Comparison of ENCODE assay signal across 20 cellular contexts in the genomic region with DNA sequence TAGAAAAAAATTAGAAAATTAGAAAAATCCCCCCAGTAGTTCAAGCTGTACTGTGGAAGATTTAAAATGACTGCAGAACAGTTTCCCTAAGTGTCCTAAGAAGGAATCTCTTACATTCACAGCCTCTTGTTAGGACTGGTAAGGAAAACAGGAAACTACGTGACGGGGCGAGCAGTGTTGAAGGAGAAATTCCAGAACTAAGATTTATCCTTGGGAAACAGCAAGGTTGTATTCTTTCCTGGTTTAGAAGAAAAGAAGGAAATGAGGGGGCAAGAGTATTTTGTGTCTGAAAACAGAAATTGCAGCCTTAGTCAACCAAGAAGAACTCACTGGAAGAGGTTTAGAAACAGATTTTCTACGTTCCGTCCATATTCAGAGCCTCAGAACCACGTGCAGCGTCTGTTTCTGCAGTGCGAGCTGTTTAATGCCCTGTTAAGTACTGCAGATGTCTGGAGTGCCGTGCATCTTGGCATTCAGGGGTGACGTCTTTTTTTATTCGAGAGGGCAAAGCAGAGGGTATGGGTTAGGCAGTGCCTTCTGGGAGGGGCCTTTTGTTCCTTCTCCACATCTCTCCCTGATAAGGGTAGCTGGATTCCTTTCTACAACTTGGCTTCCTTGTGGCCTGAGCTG.
DNase-seq lines count a peak whose midpoint lies in the region; ATAC-seq, FAIRE-seq and TF ChIP-seq lines count a peak whose summit lies in the region.
"Had no signal": no experiment of that assay in that cellular context is flagged by ENCODE, and none has a peak within 500 bp of the region (broad histone marks: within the 10 kb centered on the region; RNA-seq: fewer than 3 reads in every experiment).

No MANE protein-coding gene starts in this region.

- WGBS in transverse colon (ENCODE audit: low coverage in 1 of 2), 2 donors = 82 to 85% methylated on average over 11 of the region's 11 CpGs

- DNase-seq in activated naive CD8-positive, alpha-beta T cell treated with anti-CD3 and anti-CD28 coated beads for 36 hours = no peak
- DNase-seq in activated naive CD8-positive, alpha-beta T cell treated with anti-CD3 and anti-CD28 coated beads, Interleukin-2, amount 50 U/mL, for 24 hours = no peak
- DNase-seq in left ventricle myocardium inferior (no peak), neural crest cell (ENCODE audit: low read depth, low spot score) (no peak), transverse colon (no peak), GM12891 (ENCODE audit: insufficient read length, low spot score) (no peak), GM10248 (ENCODE audit: extremely low spot score) (no peak)
- DNase-seq: colonic mucosa, erythroblast, IMR-90, mucosa of descending colon, NCI-H2081, NCI-H526 treated with DMSO at 0.1 percent for 48 hours, small intestine had no signal

- CTCF ChIA-PET in GM10248 (lab: Yijun Ruan, JAX) = interaction anchor here (5.1 kb wide), 1 partner anchor 9 kb away, joined by 21 read pairs; no protein-coding TSS in a partner anchor

- TF ChIP-seq POLR2A in transverse colon (IDR thresholded peaks at IDR 0.05) (no peak), GM12891 (IDR thresholded peaks at IDR 0.05; ENCODE audit: low read depth, low read length) (no peak)

- intact Hi-C loops in left ventricle myocardium inferior (cut with micrococcal nuclease) (no loop called here), transverse colon (cut with DNase I; ENCODE audit: low total_unique reads) (loop anchor here (10.0 kb wide), 1 partner anchor 524 kb away; no protein-coding TSS in a partner anchor)

- in situ Hi-C loops in transverse colon (cut with MboI; ENCODE audit: low pct_ligation_motif_present in 1 of 4, low pct_unique_long_range_greater_than_20kb in 1 of 4, low sequenced_read_pairs in 3 of 4) = loop anchor here in 3 of 4 donors (10.0 to 25.0 kb wide), 2 partner anchors 264 to 512 kb away; no protein-coding TSS in a partner anchor

- no peaks in the 10 kb centered on the region for H3K4me1 Mint-ChIP-seq in activated naive CD8-positive, alpha-beta T cell treated with anti-CD3 and anti-CD28 coated beads for 36 hours
- H3K4me1 Mint-ChIP-seq in activated naive CD8-positive, alpha-beta T cell treated with anti-CD3 and anti-CD28 coated beads, Interleukin-2, amount 50 U/mL, for 24 hours = no peaks in the 10 kb centered on the region
- peaks cover 17% of the 10 kb centered on the region for H3K4me1 Mint-ChIP-seq in neural crest cell
- no peaks in the 10 kb centered on the region for H3K4me1 Mint-ChIP-seq in stimulated activated memory B cell treated with anti-CD40 and anti-IgM and Interleukin-4, amounts not matched to agents 10 μg/mL and 1 μg/mL and 100 μg/mL, for 72 hours
- H3K4me1 Mint-ChIP-seq: GM23338 had no signal

- H3K4me1 ChIP-seq in left ventricle myocardium inferior (peaks cover 47% of the 10 kb centered on the region), transverse colon (peaks cover 0 to 6% (median 5%) of the 10 kb centered on the region in 4 donors)
- H3K4me1 ChIP-seq: colonic mucosa had no signal

- H3K4me3 Mint-ChIP-seq in activated naive CD8-positive, alpha-beta T cell treated with anti-CD3 and anti-CD28 coated beads for 36 hours = no peak overlapping the region
- no peak overlapping the region for H3K4me3 Mint-ChIP-seq in activated naive CD8-positive, alpha-beta T cell treated with anti-CD3 and anti-CD28 coated beads, Interleukin-2, amount 50 U/mL, for 24 hours
- no peak overlapping the region for H3K4me3 Mint-ChIP-seq in neural crest cell
- H3K4me3 Mint-ChIP-seq in stimulated activated memory B cell treated with anti-CD40 and anti-IgM and Interleukin-4, amounts not matched to agents 10 μg/mL and 1 μg/mL and 100 μg/mL, for 72 hours = no peak overlapping the region
- H3K4me3 Mint-ChIP-seq: GM23338 had no signal

- H3K27ac Mint-ChIP-seq in activated naive CD8-positive, alpha-beta T cell treated with anti-CD3 and anti-CD28 coated beads for 36 hours = peak overlapping the region; percentile 73
- no peak overlapping the region for H3K27ac Mint-ChIP-seq in activated naive CD8-positive, alpha-beta T cell treated with anti-CD3 and anti-CD28 coated beads, Interleukin-2, amount 50 U/mL, for 24 hours
- H3K27ac Mint-ChIP-seq in neural crest cell (ENCODE audit: unreplicated experiment) = peak overlapping the region; percentile 22
- no peak overlapping the region for H3K27ac Mint-ChIP-seq in stimulated activated memory B cell treated with anti-CD40 and anti-IgM and Interleukin-4, amounts not matched to agents 10 μg/mL and 1 μg/mL and 100 μg/mL, for 72 hours
- H3K27ac Mint-ChIP-seq: activated T-helper 2 cell treated with anti-CD3 and anti-CD28 coated beads, Interferon-gamma antibody, Interleukin-2, Interleukin-4, amounts not matched to agents 10 μg/mL and 5 μg/mL and 100 μg/mL, durations not matched to agents 14 hours and 24 hours and 36 hours had no signal

- H3K36me3 ChIP-seq in left ventricle myocardium inferior (peaks cover 38% of the 10 kb centered on the region), transverse colon (peaks cover 0 to 20% (median 8%) of the 10 kb centered on the region in 4 donors)

- POLR2A ChIA-PET in GM10248 (lab: Yijun Ruan, JAX) = no interaction called here

- H3K27me3 ChIP-seq in left ventricle myocardium inferior (ENCODE audit: low read depth) (no peaks in the 10 kb centered on the region), transverse colon (no peaks in the 10 kb centered on the region)
- H3K27me3 ChIP-seq: colonic mucosa had no signal

- TF ChIP-seq EP300 in transverse colon (IDR thresholded peaks at IDR 0.05; ENCODE audit: low read depth) = no peak

- H3K4me3 ChIP-seq in left ventricle myocardium inferior = no peak overlapping the region
- H3K4me3 ChIP-seq in transverse colon = no peak overlapping the region
- H3K4me3 ChIP-seq: colonic mucosa, GM23338, mucosa of descending colon had no signal

- H3K27ac ChIP-seq in left ventricle myocardium inferior (replicated peaks) (peak overlapping the region; percentile 75), transverse colon (peak overlapping the region; percentile 33 to 69 (median 58))
- H3K27ac ChIP-seq: colonic mucosa had no signal

- no peak for FAIRE-seq in GM12891 (lab: Jason Lieb, UNC)
- FAIRE-seq: islet of Langerhans, small intestine, urothelium cell line had no signal

- H3K36me3 Mint-ChIP-seq in activated naive CD8-positive, alpha-beta T cell treated with anti-CD3 and anti-CD28 coated beads for 36 hours = no peaks in the 10 kb centered on the region
- peaks cover 13% of the 10 kb centered on the region for H3K36me3 Mint-ChIP-seq in activated naive CD8-positive, alpha-beta T cell treated with anti-CD3 and anti-CD28 coated beads, Interleukin-2, amount 50 U/mL, for 24 hours (ENCODE audit: low read depth)
- H3K36me3 Mint-ChIP-seq in neural crest cell (ENCODE audit: low read depth) = peaks cover 12% of the 10 kb centered on the region
- peaks cover 46% of the 10 kb centered on the region for H3K36me3 Mint-ChIP-seq in stimulated activated memory B cell treated with anti-CD40 and anti-IgM and Interleukin-4, amounts not matched to agents 10 μg/mL and 1 μg/mL and 100 μg/mL, for 72 hours

- H3K27me3 Mint-ChIP-seq in activated naive CD8-positive, alpha-beta T cell treated with anti-CD3 and anti-CD28 coated beads for 36 hours = no peaks in the 10 kb centered on the region
- H3K27me3 Mint-ChIP-seq in activated naive CD8-positive, alpha-beta T cell treated with anti-CD3 and anti-CD28 coated beads, Interleukin-2, amount 50 U/mL, for 24 hours = no peaks in the 10 kb centered on the region
- no peaks in the 10 kb centered on the region for H3K27me3 Mint-ChIP-seq in neural crest cell (ENCODE audit: low read depth)
- no peaks in the 10 kb centered on the region for H3K27me3 Mint-ChIP-seq in stimulated activated memory B cell treated with anti-CD40 and anti-IgM and Interleukin-4, amounts not matched to agents 10 μg/mL and 1 μg/mL and 100 μg/mL, for 72 hours

- no peak for ATAC-seq in activated naive CD8-positive, alpha-beta T cell treated with anti-CD3 and anti-CD28 coated beads, Interleukin-2, amount 50 U/mL, for 24 hours
- no peak for ATAC-seq in stimulated activated memory B cell treated with anti-CD40 and anti-IgM and Interleukin-4, amounts not matched to agents 10 μg/mL and 1 μg/mL and 100 μg/mL, for 72 hours
- ATAC-seq: activated CD4-positive, CD25-positive, alpha-beta regulatory T cell treated with anti-CD3 and anti-CD28 coated beads, Interleukin-2, amount 50 U/mL, for 24 hours; mucosa of descending colon had no signal

- H3K9me3 Mint-ChIP-seq in activated naive CD8-positive, alpha-beta T cell treated with anti-CD3 and anti-CD28 coated beads for 36 hours = no peaks in the 10 kb centered on the region
- H3K9me3 Mint-ChIP-seq in activated naive CD8-positive, alpha-beta T cell treated with anti-CD3 and anti-CD28 coated beads, Interleukin-2, amount 50 U/mL, for 24 hours = no peaks in the 10 kb centered on the region
- H3K9me3 Mint-ChIP-seq in neural crest cell = no peaks in the 10 kb centered on the region
- H3K9me3 Mint-ChIP-seq in stimulated activated memory B cell treated with anti-CD40 and anti-IgM and Interleukin-4, amounts not matched to agents 10 μg/mL and 1 μg/mL and 100 μg/mL, for 72 hours = no peaks in the 10 kb centered on the region
- H3K9me3 Mint-ChIP-seq: activated T-helper 2 cell treated with anti-CD3 and anti-CD28 coated beads, Interferon-gamma antibody, Interleukin-2, Interleukin-4, amounts not matched to agents 10 μg/mL and 5 μg/mL and 100 μg/mL, durations not matched to agents 14 hours and 24 hours and 36 hours; GM23338 had no signal

- H3K9me3 ChIP-seq in left ventricle myocardium inferior (replicated peaks) (no peaks in the 10 kb centered on the region), transverse colon (no peaks in the 10 kb centered on the region)
- H3K9me3 ChIP-seq: colonic mucosa, mucosa of descending colon had no signal

- TF ChIP-seq CTCF in left ventricle myocardium inferior (IDR thresholded peaks at IDR 0.05; ENCODE audit: borderline replicate concordance) (no peak), neural crest cell (conservative IDR thresholded peaks at IDR 0.05) (no peak), transverse colon (IDR thresholded peaks at IDR 0.05) (no peak), GM10248 (IDR thresholded peaks at IDR 0.05; ENCODE audit: control extremely low read depth, extremely low read depth, low read depth, missing control alignments) (no peak)

TF ChIP-seq in GM12891, 5 proteins besides CTCF, POLR2A, EP300 and RAD21:
- TF ChIP-seq SPI1 (IDR thresholded peaks at IDR 0.05; ENCODE audit: low read depth, low read length) (no peak), PAX5 (IDR thresholded peaks at IDR 0.05; ENCODE audit: insufficient read depth, low read length, severe bottlenecking) (no peak), POLR2AphosphoS5 (IDR thresholded peaks at IDR 0.05; ENCODE audit: low read depth, low read length) (no peak), TAF1 (IDR thresholded peaks at IDR 0.05; ENCODE audit: low read depth, low read length) (no peak), POU2F2 (IDR thresholded peaks at IDR 0.05; ENCODE audit: low read depth, low read length) (no peak)
TF ChIP-seq in GM12891: peak in this region for 0.

Comparison
In these comparisons a context has a peak if more than half of its experiments do, and no peak if none do; other contexts are left out.
1. H3K27ac Mint-ChIP-seq: peak in activated naive CD8-positive, alpha-beta T cell treated with anti-CD3 and anti-CD28 coated beads for 36 hours (single experiment) and neural crest cell (single experiment); none in activated naive CD8-positive, alpha-beta T cell treated with anti-CD3 and anti-CD28 coated beads, Interleukin-2, amount 50 U/mL, for 24 hours (single experiment) and stimulated activated memory B cell treated with anti-CD40 and anti-IgM and Interleukin-4, amounts not matched to agents 10 μg/mL and 1 μg/mL and 100 μg/mL, for 72 hours (single experiment).